ENCODE assay signal across 1 cellular context in the genomic region with DNA sequence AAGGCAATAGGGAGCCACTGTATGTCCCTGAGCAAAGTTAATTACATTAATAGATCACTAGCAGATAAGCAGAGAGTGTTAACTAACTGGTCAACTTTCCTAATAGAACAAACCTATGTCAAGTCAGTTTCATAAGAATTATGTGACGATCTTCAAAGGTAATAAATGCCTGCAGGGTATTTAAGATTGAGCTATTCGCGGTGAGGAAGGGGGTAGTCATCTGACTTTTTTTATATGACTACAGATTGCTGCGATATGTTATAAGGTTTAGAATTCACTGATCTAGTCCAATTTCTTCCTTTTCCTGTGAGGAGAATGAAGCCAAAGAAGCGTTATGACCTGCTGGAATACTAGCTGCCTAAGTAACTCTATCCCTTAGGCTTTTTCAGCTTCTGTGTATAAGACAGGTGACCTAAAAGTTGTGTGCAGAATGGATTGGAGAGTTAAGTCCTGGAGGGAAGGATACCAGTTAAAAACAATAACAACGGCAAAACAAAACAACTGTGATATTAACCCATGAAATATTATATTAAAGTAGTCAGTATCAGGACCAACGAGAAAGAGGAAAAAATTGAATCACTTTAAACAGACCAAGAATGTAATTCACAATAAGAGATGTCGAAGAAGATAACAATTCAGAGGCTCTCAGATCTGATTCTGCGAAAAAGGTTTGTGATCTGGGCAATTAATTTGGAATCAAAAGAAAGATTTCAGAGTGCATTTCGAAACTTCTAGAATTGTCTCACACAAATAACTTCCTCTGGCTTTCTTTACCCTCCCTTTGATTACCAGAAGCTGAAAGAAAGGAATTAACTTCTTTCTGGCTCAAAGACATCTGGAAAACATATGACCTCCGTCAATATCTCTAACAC.
TF ChIP-seq lines count a peak whose summit lies in the region.

No MANE protein-coding gene starts in this region.

TF ChIP-seq in HCT116, 20 proteins besides CTCF, POLR2A, EP300 and RAD21 (continued from another document):
- TF ChIP-seq, protein P1, sequence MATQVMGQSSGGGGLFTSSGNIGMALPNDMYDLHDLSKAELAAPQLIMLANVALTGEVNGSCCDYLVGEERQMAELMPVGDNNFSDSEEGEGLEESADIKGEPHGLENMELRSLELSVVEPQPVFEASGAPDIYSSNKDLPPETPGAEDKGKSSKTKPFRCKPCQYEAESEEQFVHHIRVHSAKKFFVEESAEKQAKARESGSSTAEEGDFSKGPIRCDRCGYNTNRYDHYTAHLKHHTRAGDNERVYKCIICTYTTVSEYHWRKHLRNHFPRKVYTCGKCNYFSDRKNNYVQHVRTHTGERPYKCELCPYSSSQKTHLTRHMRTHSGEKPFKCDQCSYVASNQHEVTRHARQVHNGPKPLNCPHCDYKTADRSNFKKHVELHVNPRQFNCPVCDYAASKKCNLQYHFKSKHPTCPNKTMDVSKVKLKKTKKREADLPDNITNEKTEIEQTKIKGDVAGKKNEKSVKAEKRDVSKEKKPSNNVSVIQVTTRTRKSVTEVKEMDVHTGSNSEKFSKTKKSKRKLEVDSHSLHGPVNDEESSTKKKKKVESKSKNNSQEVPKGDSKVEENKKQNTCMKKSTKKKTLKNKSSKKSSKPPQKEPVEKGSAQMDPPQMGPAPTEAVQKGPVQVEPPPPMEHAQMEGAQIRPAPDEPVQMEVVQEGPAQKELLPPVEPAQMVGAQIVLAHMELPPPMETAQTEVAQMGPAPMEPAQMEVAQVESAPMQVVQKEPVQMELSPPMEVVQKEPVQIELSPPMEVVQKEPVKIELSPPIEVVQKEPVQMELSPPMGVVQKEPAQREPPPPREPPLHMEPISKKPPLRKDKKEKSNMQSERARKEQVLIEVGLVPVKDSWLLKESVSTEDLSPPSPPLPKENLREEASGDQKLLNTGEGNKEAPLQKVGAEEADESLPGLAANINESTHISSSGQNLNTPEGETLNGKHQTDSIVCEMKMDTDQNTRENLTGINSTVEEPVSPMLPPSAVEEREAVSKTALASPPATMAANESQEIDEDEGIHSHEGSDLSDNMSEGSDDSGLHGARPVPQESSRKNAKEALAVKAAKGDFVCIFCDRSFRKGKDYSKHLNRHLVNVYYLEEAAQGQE (IDR thresholded peaks at IDR 0.05; ENCODE audit: low read depth), result no peak
- TF ChIP-seq, protein P2, sequence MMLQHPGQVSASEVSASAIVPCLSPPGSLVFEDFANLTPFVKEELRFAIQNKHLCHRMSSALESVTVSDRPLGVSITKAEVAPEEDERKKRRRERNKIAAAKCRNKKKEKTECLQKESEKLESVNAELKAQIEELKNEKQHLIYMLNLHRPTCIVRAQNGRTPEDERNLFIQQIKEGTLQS (IDR thresholded peaks at IDR 0.05), result no peak
- no peak for TF ChIP-seq SRF (IDR thresholded peaks at IDR 0.05; ENCODE audit: low read depth)
- no peak for TF ChIP-seq CBX3 (IDR thresholded peaks at IDR 0.05; ENCODE audit: low read depth)
- TF ChIP-seq, protein P3, sequence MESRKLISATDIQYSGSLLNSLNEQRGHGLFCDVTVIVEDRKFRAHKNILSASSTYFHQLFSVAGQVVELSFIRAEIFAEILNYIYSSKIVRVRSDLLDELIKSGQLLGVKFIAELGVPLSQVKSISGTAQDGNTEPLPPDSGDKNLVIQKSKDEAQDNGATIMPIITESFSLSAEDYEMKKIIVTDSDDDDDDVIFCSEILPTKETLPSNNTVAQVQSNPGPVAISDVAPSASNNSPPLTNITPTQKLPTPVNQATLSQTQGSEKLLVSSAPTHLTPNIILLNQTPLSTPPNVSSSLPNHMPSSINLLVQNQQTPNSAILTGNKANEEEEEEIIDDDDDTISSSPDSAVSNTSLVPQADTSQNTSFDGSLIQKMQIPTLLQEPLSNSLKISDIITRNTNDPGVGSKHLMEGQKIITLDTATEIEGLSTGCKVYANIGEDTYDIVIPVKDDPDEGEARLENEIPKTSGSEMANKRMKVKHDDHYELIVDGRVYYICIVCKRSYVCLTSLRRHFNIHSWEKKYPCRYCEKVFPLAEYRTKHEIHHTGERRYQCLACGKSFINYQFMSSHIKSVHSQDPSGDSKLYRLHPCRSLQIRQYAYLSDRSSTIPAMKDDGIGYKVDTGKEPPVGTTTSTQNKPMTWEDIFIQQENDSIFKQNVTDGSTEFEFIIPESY (IDR thresholded peaks at IDR 0.05; ENCODE audit: extremely low read depth, insufficient replicate concordance, low read length), result no peak
TF ChIP-seq in HCT116: peak in this region for 0.
